ENCODE assay signal across 2 cellular contexts in genomic region chr1:180278193-180278556, GRCh38.
A peak's percentile ranks its signal among the peaks of the same experiment; 100 is the strongest.
TF ChIP-seq lines count a peak whose summit lies in the region.

No MANE protein-coding gene starts in this region.

TF ChIP-seq in HEK293, 187 proteins besides CTCF, POLR2A, EP300 and RAD21:
- TF ChIP-seq FEZF1 (tag by site-specific recombination; IDR thresholded peaks at IDR 0.05) = peak; percentile 76
- TF ChIP-seq REST (tag by site-specific recombination; IDR thresholded peaks at IDR 0.05) = no peak

TF ChIP-seq in H1, 55 proteins besides CTCF, POLR2A, EP300 and RAD21:
- no peak for TF ChIP-seq GABPA (IDR thresholded peaks at IDR 0.05; ENCODE audit: borderline replicate concordance, insufficient read depth, low read length)
- TF ChIP-seq BRCA1 (IDR thresholded peaks at IDR 0.05; ENCODE audit: low read depth, low read length) = no peak
- TF ChIP-seq NANOG (IDR thresholded peaks at IDR 0.05; ENCODE audit: insufficient read depth, low read depth, low read length, poor library complexity, severe bottlenecking) = no peak
- TF ChIP-seq TCF12 (IDR thresholded peaks at IDR 0.05; ENCODE audit: low read depth, low read length) = no peak
- no peak for TF ChIP-seq SP2 (IDR thresholded peaks at IDR 0.05; ENCODE audit: low read length)
- no peak for TF ChIP-seq TEAD4 (IDR thresholded peaks at IDR 0.05; ENCODE audit: low read depth, low read length)
- TF ChIP-seq GTF2F1 (IDR thresholded peaks at IDR 0.05; ENCODE audit: borderline replicate concordance, low read depth, low read length) = no peak
TF ChIP-seq in H1: peak in this region for 0.
